14 cellular contexts compared by ENCODE assay signal in genomic region chr13:83883061-83883523, GRCh38. TPM values are rescaled to one million over a fixed set of nuclear protein-coding genes. Genes with fewer than 3 reads are reported as not detected.
DNase-seq lines count a peak whose midpoint lies in the region; ATAC-seq and TF ChIP-seq lines count a peak whose summit lies in the region.
"Had no signal": no experiment of that assay in that cellular context is flagged by ENCODE, and none has a peak within 500 bp of the region (broad histone marks: within the 10 kb centered on the region; RNA-seq: fewer than 3 reads in every experiment).

No MANE protein-coding gene starts in this region.

- ATAC-seq in HG02885 (IDR thresholded peaks at IDR 0.05; ENCODE audit: poor library complexity, unreplicated experiment) (no peak), heart right ventricle (no peak), HG02938 (IDR thresholded peaks at IDR 0.05; ENCODE audit: unreplicated experiment) (no peak)
- ATAC-seq: right cardiac atrium had no signal

- POLR2A ChIA-PET in HEK293T (lab: Yijun Ruan, JAX), result no interaction called here

- intact Hi-C loops in heart right ventricle (cut with DNase I), result no loop called here

- H3K9me3 ChIP-seq in WERI-Rb-1 (ENCODE audit: severe bottlenecking) (no peaks in the 10 kb centered on the region), suprapubic skin (no peaks in the 10 kb centered on the region), heart right ventricle (no peaks in the 10 kb centered on the region)

- CTCF ChIA-PET in HEK293T (lab: Yijun Ruan, JAX), result interaction anchor here (1.3 kb wide), 1 partner anchor 9 kb away, joined by 3 read pairs; no protein-coding TSS in a partner anchor

- H3K4me1 ChIP-seq in suprapubic skin (peaks cover 34% of the 10 kb centered on the region), heart right ventricle (peaks cover 0 to 7% (median 0%) of the 10 kb centered on the region in 9 donors)

- H3K27me3 ChIP-seq in WERI-Rb-1 (ENCODE audit: insufficient read depth, low read depth, severe bottlenecking) (peaks cover 42% of the 10 kb centered on the region), suprapubic skin (peaks cover 57% of the 10 kb centered on the region), heart right ventricle (peaks cover 11 to 66% (median 58%) of the 10 kb centered on the region in 7 donors)

- no peak overlapping the region for H3K27ac ChIP-seq in WERI-Rb-1
- no peak overlapping the region for H3K27ac ChIP-seq in suprapubic skin
- no peak overlapping the region for H3K27ac ChIP-seq in heart right ventricle

- WGBS in suprapubic skin, result 6% methylated on average over 14 of the region's 14 CpGs
- 2 to 4% methylated on average over 14 of the region's 14 CpGs for WGBS in heart right ventricle, 2 donors

- H3K4me3 ChIP-seq in WERI-Rb-1 (ENCODE audit: low read depth, low read length) (peak overlapping the region; percentile 71), iPS-11a (ENCODE audit: low read depth, low read length) (peak overlapping the region; percentile 35), suprapubic skin (no peak overlapping the region), heart right ventricle (no peak overlapping the region)

- TF ChIP-seq CTCF in WERI-Rb-1 (IDR thresholded peaks at IDR 0.05; ENCODE audit: low read depth, low read length), result peak; percentile 2; the same call in 1 of the 2 replicates
- no peak for TF ChIP-seq CTCF in suprapubic skin (IDR thresholded peaks at IDR 0.05)
- TF ChIP-seq CTCF in heart right ventricle (IDR thresholded peaks at IDR 0.05), result no peak

- DNase-seq in HEK293T (ENCODE audit: extremely low spot score) (peak; percentile 34), WERI-Rb-1 (no peak), pons (ENCODE audit: low spot score) (peak; percentile 59), suprapubic skin (ENCODE audit: low spot score in 2 of 2) (no peak), heart right ventricle (no peak)
- DNase-seq: activated naive CD8-positive, alpha-beta T cell treated with anti-CD3 and anti-CD28 coated beads for 36 hours; CD4-positive, alpha-beta T cell; dermis blood vessel endothelial cell; right cardiac atrium had no signal

- no peak for TF ChIP-seq EP300 in suprapubic skin (IDR thresholded peaks at IDR 0.05)

- TF ChIP-seq POLR2A in suprapubic skin (IDR thresholded peaks at IDR 0.05), result no peak

- no peaks in the 10 kb centered on the region for H3K36me3 ChIP-seq in WERI-Rb-1
- no peaks in the 10 kb centered on the region for H3K36me3 ChIP-seq in suprapubic skin
- no peaks in the 10 kb centered on the region for H3K36me3 ChIP-seq in heart right ventricle

TF ChIP-seq in HEK293T, 16 proteins besides CTCF, POLR2A, EP300 and RAD21:
- no peak for TF ChIP-seq ARNT (IDR thresholded peaks at IDR 0.05)
- TF ChIP-seq CTBP1 (IDR thresholded peaks at IDR 0.05; ENCODE audit: borderline replicate concordance), result 0 out of 2 replicates have a peak, but pooled peaks have one; percentile 16
- TF ChIP-seq SP1 (IDR thresholded peaks at IDR 0.05), result no peak
- TF ChIP-seq PKNOX1 (IDR thresholded peaks at IDR 0.05), result peak; percentile 44
- TF ChIP-seq L3MBTL2 (conservative IDR thresholded peaks at IDR 0.05), result peak; percentile 45; the same call in 1 of the 2 replicates

RNA-seq across cellular contexts. Expression of gene SLITRK1, which starts 0.8 kb away (rescaled TPM):
- total RNA-seq in suprapubic skin (not detected), heart right ventricle (not detected)
- polyA plus RNA-seq in heart right ventricle, result not detected
- total RNA-seq: activated CD8-positive, alpha-beta memory T cell treated with anti-CD3 and anti-CD28 coated beads for 36 hours; activated naive CD8-positive, alpha-beta T cell treated with anti-CD3 and anti-CD28 coated beads for 36 hours; CD4-positive, alpha-beta T cell; dermis blood vessel endothelial cell; lung microvascular endothelial cell; right cardiac atrium had no signal
- polyA plus RNA-seq: right cardiac atrium had no signal

Comparison
In these comparisons a context has a peak if more than half of its experiments do, and no peak if none do; other contexts are left out.
1. DNase-seq: peak in HEK293T (single experiment) and pons (single experiment); none in WERI-Rb-1 (single experiment), suprapubic skin (0 of 2) and heart right ventricle (0 of 2).
2. H3K4me3 ChIP-seq: peak in WERI-Rb-1 (single experiment) and iPS-11a (single experiment); none in suprapubic skin (single experiment) and heart right ventricle (0 of 10).